In genomic region chr17:76174072-76174471, GRCh38 we compare ENCODE assay signal across 16 cellular contexts. TPM values are rescaled to one million over a fixed set of nuclear protein-coding genes. Genes with fewer than 3 reads are reported as not detected.
DNase-seq lines count a peak whose midpoint lies in the region; ATAC-seq and TF ChIP-seq lines count a peak whose summit lies in the region.
"Had no signal": no experiment of that assay in that cellular context is flagged by ENCODE, and none has a peak within 500 bp of the region (broad histone marks: within the 10 kb centered on the region; RNA-seq: fewer than 3 reads in every experiment).

No MANE protein-coding gene starts in this region.

- peak overlapping the region; percentile 5 for H2AFZ ChIP-seq in ACC112 (ENCODE audit: low read length, unreplicated experiment)
- peak overlapping the region; percentile 70 for H2AFZ ChIP-seq in MM.1S (ENCODE audit: low read length)

- H3K36me3 Mint-ChIP-seq in CD4-positive, alpha-beta T cell (ENCODE audit: low read depth) = peaks cover 1% of the 10 kb centered on the region

- H3F3A ChIP-seq in MM.1S (ENCODE audit: insufficient read depth, low read length) = peaks cover 14% of the 10 kb centered on the region; the same call in 1 of the 2 replicates

- peak overlapping the region; percentile 14 for H3K27ac Mint-ChIP-seq in CD4-positive, alpha-beta T cell

- no peaks in the 10 kb centered on the region for H3K27me3 Mint-ChIP-seq in CD4-positive, alpha-beta T cell

- intact Hi-C loops in CD4-positive, alpha-beta T cell (cut with DNase I, micrococcal nuclease) = no loop called here
- intact Hi-C loops in left ventricle myocardium superior (cut with micrococcal nuclease) = no loop called here

- no peaks in the 10 kb centered on the region for H3K9me3 ChIP-seq in CD4-positive, alpha-beta T cell (ENCODE audit: control insufficient read depth, low read length)
- H3K9me3 ChIP-seq in MM.1S (replicated peaks; ENCODE audit: insufficient read depth, low read length) = no peaks in the 10 kb centered on the region
- H3K9me3 ChIP-seq: BE2C, HAP-1, SJSA1 had no signal

- H3K4me1 Mint-ChIP-seq in CD4-positive, alpha-beta T cell (ENCODE audit: low read depth) = peaks cover 36% of the 10 kb centered on the region

- H3K9me3 Mint-ChIP-seq in CD4-positive, alpha-beta T cell = no peaks in the 10 kb centered on the region

- TF ChIP-seq CTCF in CD4-positive, alpha-beta T cell (IDR thresholded peaks at IDR 0.05) = no peak
- no peak for TF ChIP-seq CTCF in MM.1S (IDR thresholded peaks at IDR 0.05; ENCODE audit: low read length)

- no peaks in the 10 kb centered on the region for H3K9me2 ChIP-seq in MM.1S (replicated peaks; ENCODE audit: insufficient read depth, low read length)

- H3K4me3 ChIP-seq in ACC112 (ENCODE audit: low read depth, low read length) (no peak overlapping the region), MM.1S (ENCODE audit: low read length) (peak overlapping the region; percentile 65; the same call in 1 of the 2 replicates)
- H3K4me3 ChIP-seq: HAP-1, SJSA1 had no signal

- H3K27ac ChIP-seq in ACC112 (ENCODE audit: low read depth, low read length) = no peak overlapping the region
- H3K27ac ChIP-seq in CD4-positive, alpha-beta T cell (ENCODE audit: low read depth, low read length) = no peak overlapping the region
- peak overlapping the region; percentile 92; the same call in 1 of the 2 replicates for H3K27ac ChIP-seq in MM.1S (ENCODE audit: low read length)
- H3K27ac ChIP-seq: SJSA1 had no signal

- no peaks in the 10 kb centered on the region for H3K79me2 ChIP-seq in ACC112 (ENCODE audit: control insufficient read depth, insufficient read depth, low read length, unreplicated experiment)
- no peaks in the 10 kb centered on the region for H3K79me2 ChIP-seq in MM.1S (ENCODE audit: low read length)

- CTCF ChIA-PET in CD4-positive, alpha-beta T cell (lab: Charles Lee) = interaction anchor here (0.7 to 1.0 kb wide), 2 partner anchors 8 to 53 kb away, joined by 3 to 4 read pairs; no protein-coding TSS in a partner anchor

- no peak for ATAC-seq in CD4-positive, alpha-beta T cell (ENCODE audit: poor library complexity)
- no peak for ATAC-seq in left ventricle myocardium superior
- ATAC-seq in HG03045 (IDR thresholded peaks at IDR 0.05; ENCODE audit: unreplicated experiment) = no peak

- H3K4me1 ChIP-seq in ACC112 (ENCODE audit: control insufficient read depth, insufficient read depth, low read length, unreplicated experiment) (no peaks in the 10 kb centered on the region), MM.1S (ENCODE audit: low read length) (peaks cover 19% of the 10 kb centered on the region)
- H3K4me1 ChIP-seq: BE2C, HAP-1, SJSA1 had no signal

- no peak for DNase-seq in CD4-positive, alpha-beta T cell
- no peak for DNase-seq in MM.1S
- peak; percentile 65 for DNase-seq in left kidney (ENCODE audit: low read depth, low spot score)
- DNase-seq in left ventricle myocardium superior = no peak
- DNase-seq in occipital lobe (lab: John Stamatoyannopoulos, UW) = no peak
- DNase-seq: BE2C, COR-L47, Karpas-422, NCI-H1436, NCI-H345, OCI-M1, RPMI8226 had no signal

- H3K36me3 ChIP-seq in ACC112 (ENCODE audit: insufficient read depth, low read length) (no peaks in the 10 kb centered on the region), MM.1S (replicated peaks; ENCODE audit: insufficient read depth, low read length) (no peaks in the 10 kb centered on the region)
- H3K36me3 ChIP-seq: BE2C, HAP-1, SJSA1 had no signal

- peak overlapping the region; percentile 77; the same call in 1 of the 2 replicates for H3K9ac ChIP-seq in MM.1S (ENCODE audit: low read length)

- H3K27me3 ChIP-seq in ACC112 (ENCODE audit: insufficient read depth, low read length) = no peaks in the 10 kb centered on the region
- H3K27me3 ChIP-seq in CD4-positive, alpha-beta T cell (ENCODE audit: control insufficient read depth, insufficient read depth, low read length) = no peaks in the 10 kb centered on the region
- H3K27me3 ChIP-seq in MM.1S (replicated peaks; ENCODE audit: insufficient read depth, low read length) = no peaks in the 10 kb centered on the region
- H3K27me3 ChIP-seq: BE2C, SJSA1 had no signal

- POLR2A ChIA-PET in CD4-positive, alpha-beta T cell (lab: Charles Lee) = interaction anchor here (0.9 to 7.1 kb wide), 2 partner anchors 18 to 22 kb away, joined by 3 to 58 read pairs; no protein-coding TSS in a partner anchor

- H3K4me2 ChIP-seq in MM.1S (ENCODE audit: low read depth, low read length) = peak overlapping the region; percentile 80; the same call in 1 of the 2 replicates

- H4K20me1 ChIP-seq in MM.1S (ENCODE audit: insufficient read depth, low read length) = no peaks in the 10 kb centered on the region

- H3K4me3 Mint-ChIP-seq in CD4-positive, alpha-beta T cell = no peak overlapping the region

RNA-seq across cellular contexts. Expression of gene FOXJ1, which starts 33.0 kb away (rescaled TPM):
- total RNA-seq in CD4-positive, alpha-beta T cell = under 1 TPM; 0.63 to 0.89 TPM
- total RNA-seq in left ventricle myocardium superior (not detected), occipital lobe (4.5 TPM)
- total RNA-seq: SJSA1 had no signal
